ENCODE assay signal across 1 cellular context in genomic region chr12:6936378-6936638, GRCh38.
TF ChIP-seq lines count a peak whose summit lies in the region.

No MANE protein-coding gene starts in this region.

TF ChIP-seq in H1, 55 proteins besides CTCF, POLR2A, EP300 and RAD21:
- TF ChIP-seq, protein P1, sequence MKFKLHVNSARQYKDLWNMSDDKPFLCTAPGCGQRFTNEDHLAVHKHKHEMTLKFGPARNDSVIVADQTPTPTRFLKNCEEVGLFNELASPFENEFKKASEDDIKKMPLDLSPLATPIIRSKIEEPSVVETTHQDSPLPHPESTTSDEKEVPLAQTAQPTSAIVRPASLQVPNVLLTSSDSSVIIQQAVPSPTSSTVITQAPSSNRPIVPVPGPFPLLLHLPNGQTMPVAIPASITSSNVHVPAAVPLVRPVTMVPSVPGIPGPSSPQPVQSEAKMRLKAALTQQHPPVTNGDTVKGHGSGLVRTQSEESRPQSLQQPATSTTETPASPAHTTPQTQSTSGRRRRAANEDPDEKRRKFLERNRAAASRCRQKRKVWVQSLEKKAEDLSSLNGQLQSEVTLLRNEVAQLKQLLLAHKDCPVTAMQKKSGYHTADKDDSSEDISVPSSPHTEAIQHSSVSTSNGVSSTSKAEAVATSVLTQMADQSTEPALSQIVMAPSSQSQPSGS (IDR thresholded peaks at IDR 0.05; ENCODE audit: low read length), result no peak
- no peak for TF ChIP-seq BCL11A (IDR thresholded peaks at IDR 0.05; ENCODE audit: low read depth in 2 of 2, low read length in 2 of 2)
- TF ChIP-seq TCF12 (IDR thresholded peaks at IDR 0.05; ENCODE audit: low read depth, low read length), result no peak
- no peak for TF ChIP-seq FOSL1 (IDR thresholded peaks at IDR 0.05; ENCODE audit: insufficient read depth, low read depth, low read length)
- TF ChIP-seq CREB1 (IDR thresholded peaks at IDR 0.05), result no peak
- no peak for TF ChIP-seq E2F6 (IDR thresholded peaks at IDR 0.05)
